Comparison of ENCODE assay signal across 11 cellular contexts in the genomic region with DNA sequence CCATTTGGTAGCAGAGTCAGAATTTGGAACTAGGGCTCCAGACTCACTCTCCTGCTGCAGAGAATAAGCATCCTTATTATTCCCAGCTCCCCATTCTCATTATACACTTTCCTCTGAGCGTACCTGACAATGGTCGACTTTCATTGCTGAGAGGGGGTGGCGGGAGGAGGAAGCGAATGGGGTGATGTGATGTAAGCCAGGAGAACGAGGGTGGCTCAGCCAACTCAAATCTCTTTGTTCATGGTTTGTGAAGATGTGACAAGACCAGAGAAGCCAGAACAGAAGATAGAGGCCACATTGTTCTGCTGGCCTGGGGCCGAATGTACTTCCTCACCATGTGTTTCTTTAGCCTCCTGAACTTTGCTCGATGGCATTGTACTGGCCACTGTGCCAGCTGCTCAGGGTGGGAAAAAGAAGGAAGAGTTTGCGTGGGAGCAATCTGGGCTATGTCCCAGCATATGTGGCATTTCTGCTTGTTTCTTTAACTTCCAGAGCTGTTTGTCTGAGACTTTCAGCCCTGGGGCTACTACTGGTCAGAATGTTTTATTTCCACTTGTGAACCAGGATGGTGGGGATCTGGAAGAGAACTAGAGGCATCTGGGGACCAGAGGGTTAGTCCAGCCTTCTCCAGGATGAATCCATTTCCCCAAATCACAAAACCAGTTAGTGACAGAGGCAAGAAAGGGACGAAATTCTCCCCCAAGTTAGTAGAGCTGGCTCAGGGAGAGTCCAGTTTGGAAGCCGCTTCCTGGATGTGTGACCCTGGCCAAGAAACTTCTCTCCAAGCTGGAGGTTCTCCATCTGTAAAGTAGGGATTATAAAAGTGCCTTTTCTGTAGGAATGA.
DNase-seq lines count a peak whose midpoint lies in the region; ATAC-seq and TF ChIP-seq lines count a peak whose summit lies in the region.
"Had no signal": no experiment of that assay in that cellular context is flagged by ENCODE, and none has a peak within 500 bp of the region (broad histone marks: within the 10 kb centered on the region; RNA-seq: fewer than 3 reads in every experiment).

No MANE protein-coding gene starts in this region.

- ATAC-seq in activated CD4-positive, alpha-beta T cell treated with anti-CD3 and anti-CD28 coated beads for 36 hours, result no peak
- ATAC-seq: body of pancreas had no signal

- H4K20me1 ChIP-seq in neural progenitor cell (ENCODE audit: low read depth), result no peaks in the 10 kb centered on the region

- no peak for TF ChIP-seq CTCF in neural progenitor cell (IDR thresholded peaks at IDR 0.05)
- no peak for TF ChIP-seq CTCF in GM10248 (IDR thresholded peaks at IDR 0.05; ENCODE audit: control extremely low read depth, extremely low read depth, low read depth, missing control alignments)
- no peak for TF ChIP-seq CTCF in thyroid gland (IDR thresholded peaks at IDR 0.05)

- no peak overlapping the region for H3K4me2 ChIP-seq in neural progenitor cell

- H3K9me3 ChIP-seq in neural progenitor cell (ENCODE audit: low read depth) (no peaks in the 10 kb centered on the region), thyroid gland (no peaks in the 10 kb centered on the region)
- H3K9me3 ChIP-seq: body of pancreas had no signal

- CTCF ChIA-PET in activated CD4-positive, alpha-beta T cell treated with anti-CD3 and anti-CD28 coated beads for 36 hours (lab: Charles Lee), result interaction anchor here (1.3 kb wide), 1 partner anchor 205 kb away, joined by 6 read pairs; no protein-coding TSS in a partner anchor
- CTCF ChIA-PET in GM10248 (lab: Yijun Ruan, JAX), result interaction anchor here (0.9 to 2.2 kb wide), 8 partner anchors 9 to 84 kb away, joined by 3 to 8 read pairs (median 3); no protein-coding TSS in a partner anchor

- H3K36me3 Mint-ChIP-seq in neural progenitor cell, result no peaks in the 10 kb centered on the region
- H3K36me3 Mint-ChIP-seq in activated CD4-positive, alpha-beta T cell treated with anti-CD3 and anti-CD28 coated beads for 36 hours (ENCODE audit: low read depth), result no peaks in the 10 kb centered on the region

- no peak overlapping the region for H3K9ac ChIP-seq in neural progenitor cell

- DNase-seq in AG08395 (ENCODE audit: low spot score), result peak; percentile 38
- DNase-seq in M059J (ENCODE audit: low read depth), result peak; percentile 51
- DNase-seq in fibroblast of gingiva (ENCODE audit: low read depth), result peak; percentile 84
- DNase-seq in neural progenitor cell (ENCODE audit: low spot score), result no peak
- no peak for DNase-seq in activated CD4-positive, alpha-beta T cell treated with anti-CD3 and anti-CD28 coated beads for 36 hours
- DNase-seq in HuH-7.5 (ENCODE audit: low spot score), result no peak
- DNase-seq in GM10248 (ENCODE audit: extremely low spot score), result no peak
- DNase-seq in thyroid gland, result no peak
- DNase-seq: mesendoderm; stimulated activated CD8-positive, alpha-beta memory T cell treated with anti-CD3 and anti-CD28 coated beads, Interleukin-4, amount 100 ng/mL, for 48 hours had no signal

- H3K27ac ChIP-seq in neural progenitor cell, result no peak overlapping the region
- no peak overlapping the region for H3K27ac ChIP-seq in thyroid gland
- H3K27ac ChIP-seq: body of pancreas had no signal

- H3K4me1 ChIP-seq in neural progenitor cell (peaks cover 10% of the 10 kb centered on the region), thyroid gland (no peaks in the 10 kb centered on the region)

- intact Hi-C loops in activated CD4-positive, alpha-beta T cell treated with anti-CD3 and anti-CD28 coated beads for 36 hours (cut with DNase I, micrococcal nuclease), result no loop called here
- intact Hi-C loops in thyroid gland (cut with DNase I), result no loop called here

- H3K79me2 ChIP-seq in neural progenitor cell (ENCODE audit: low read depth), result no peaks in the 10 kb centered on the region

- H3K9me3 Mint-ChIP-seq in neural progenitor cell, result no peaks in the 10 kb centered on the region
- no peaks in the 10 kb centered on the region for H3K9me3 Mint-ChIP-seq in activated CD4-positive, alpha-beta T cell treated with anti-CD3 and anti-CD28 coated beads for 36 hours (ENCODE audit: low read depth)

- H3K27me3 Mint-ChIP-seq in neural progenitor cell (ENCODE audit: insufficient read depth, low read depth), result peaks cover 6% of the 10 kb centered on the region
- peaks cover 21% of the 10 kb centered on the region for H3K27me3 Mint-ChIP-seq in activated CD4-positive, alpha-beta T cell treated with anti-CD3 and anti-CD28 coated beads for 36 hours

- peak overlapping the region; percentile 59 for H2AFZ ChIP-seq in neural progenitor cell (replicated peaks)

- H3F3A ChIP-seq in neural progenitor cell (ENCODE audit: low read depth), result no peaks in the 10 kb centered on the region

- no peak for TF ChIP-seq POLR2A in thyroid gland (IDR thresholded peaks at IDR 0.05)

- no peak overlapping the region for H3K4me3 Mint-ChIP-seq in neural progenitor cell
- H3K4me3 Mint-ChIP-seq in activated CD4-positive, alpha-beta T cell treated with anti-CD3 and anti-CD28 coated beads for 36 hours, result no peak overlapping the region

- no peaks in the 10 kb centered on the region for H3K36me3 ChIP-seq in neural progenitor cell
- no peaks in the 10 kb centered on the region for H3K36me3 ChIP-seq in thyroid gland

- H3K4me3 ChIP-seq in neural progenitor cell (no peak overlapping the region), thyroid gland (replicated peaks in 1 of 3) (no peak overlapping the region)
- H3K4me3 ChIP-seq: body of pancreas had no signal

- no peak overlapping the region for H3K27ac Mint-ChIP-seq in neural progenitor cell
- H3K27ac Mint-ChIP-seq in activated CD4-positive, alpha-beta T cell treated with anti-CD3 and anti-CD28 coated beads for 36 hours, result no peak overlapping the region

- peaks cover 8% of the 10 kb centered on the region for H3K27me3 ChIP-seq in neural progenitor cell
- H3K27me3 ChIP-seq in thyroid gland, result no peaks in the 10 kb centered on the region
- H3K27me3 ChIP-seq: body of pancreas had no signal

- POLR2A ChIA-PET in activated CD4-positive, alpha-beta T cell treated with anti-CD3 and anti-CD28 coated beads for 36 hours (lab: Charles Lee), result no interaction called here
- POLR2A ChIA-PET in GM10248 (lab: Yijun Ruan, JAX), result no interaction called here

- 70 to 80% methylated on average over 10 of the region's 10 CpGs for WGBS in thyroid gland, 2 donors

- peaks cover 10% of the 10 kb centered on the region for H3K4me1 Mint-ChIP-seq in neural progenitor cell
- peaks cover 3% of the 10 kb centered on the region for H3K4me1 Mint-ChIP-seq in activated CD4-positive, alpha-beta T cell treated with anti-CD3 and anti-CD28 coated beads for 36 hours

Comparison
In these comparisons a context has a peak if more than half of its experiments do, and no peak if none do; other contexts are left out.
1. DNase-seq: peak in AG08395 (single experiment), M059J (single experiment) and fibroblast of gingiva (single experiment); none in neural progenitor cell (single experiment), activated CD4-positive, alpha-beta T cell treated with anti-CD3 and anti-CD28 coated beads for 36 hours (single experiment), HuH-7.5 (single experiment), GM10248 (single experiment) and thyroid gland (0 of 2).